Comparison of ENCODE assay signal across 27 cellular contexts in genomic region chr6:57310817-57311157, GRCh38.
"Had no signal": no experiment of that assay in that cellular context is flagged by ENCODE, and none has a peak within 500 bp of the region (broad histone marks: within the 10 kb centered on the region; RNA-seq: fewer than 3 reads in every experiment).

No MANE protein-coding gene starts in this region.

- H3K36me3 Mint-ChIP-seq: activated naive CD8-positive, alpha-beta T cell had no signal

- H3K27ac Mint-ChIP-seq: activated CD4-positive, alpha-beta memory T cell treated with anti-CD3 and anti-CD28 coated beads, Interleukin-2, amount 10 ng/mL, durations not matched to agents 7 days and 5 days; activated CD4-positive, alpha-beta T cell treated with anti-CD3 and anti-CD28 coated beads for 36 hours; activated naive CD4-positive, alpha-beta T cell treated with anti-CD3 and anti-CD28 coated beads for 36 hours; activated naive CD8-positive, alpha-beta T cell; activated T-helper 17 cell treated with anti-CD3 and anti-CD28 coated beads, Interleukin-2, amount 50 U/mL, for 72 hours had no signal

- H3K4me1 Mint-ChIP-seq: activated CD4-positive, alpha-beta memory T cell treated with anti-CD3 and anti-CD28 coated beads, Interleukin-2, amount 10 ng/mL, durations not matched to agents 7 days and 5 days; activated CD4-positive, alpha-beta T cell treated with anti-CD3 and anti-CD28 coated beads for 36 hours; activated T-helper 17 cell treated with anti-CD3 and anti-CD28 coated beads, Interleukin-2, amount 50 U/mL, for 72 hours had no signal

- H3K9me3 Mint-ChIP-seq: activated CD4-positive, alpha-beta memory T cell treated with anti-CD3 and anti-CD28 coated beads, Interleukin-2, amount 10 ng/mL, durations not matched to agents 7 days and 5 days; activated naive CD4-positive, alpha-beta T cell treated with anti-CD3 and anti-CD28 coated beads for 36 hours; activated T-helper 17 cell treated with anti-CD3 and anti-CD28 coated beads, Interleukin-2, amount 50 U/mL, for 72 hours had no signal

- H3K4me1 ChIP-seq: breast epithelium had no signal

- H3K9ac ChIP-seq: KMS-11, SK-N-SH had no signal

- H3K4me3 Mint-ChIP-seq: activated CD4-positive, alpha-beta memory T cell treated with anti-CD3 and anti-CD28 coated beads, Interleukin-2, amount 10 ng/mL, durations not matched to agents 7 days and 5 days; activated CD4-positive, alpha-beta T cell treated with anti-CD3 and anti-CD28 coated beads for 36 hours; activated naive CD4-positive, alpha-beta T cell treated with anti-CD3 and anti-CD28 coated beads for 36 hours; activated naive CD8-positive, alpha-beta T cell; activated T-helper 17 cell treated with anti-CD3 and anti-CD28 coated beads, Interleukin-2, amount 50 U/mL, for 72 hours had no signal

- H3K4me2 ChIP-seq: KMS-11, SK-N-SH had no signal

- H3K4me3 ChIP-seq: breast epithelium, MG63 had no signal

- H3K36me3 ChIP-seq: breast epithelium, MG63, WERI-Rb-1 had no signal

- H3K9me3 ChIP-seq: breast epithelium, MG63, SK-N-SH had no signal

- ATAC-seq: activated CD4-positive, alpha-beta T cell treated with anti-CD3 and anti-CD28 coated beads for 36 hours; activated T-helper 17 cell treated with anti-CD3 and anti-CD28 coated beads, Interleukin-2, amount 50 U/mL, for 72 hours; Panc1; Right ventricle myocardium inferior had no signal

- H3K27me3 ChIP-seq: breast epithelium, MG63 had no signal

- DNase-seq: activated CD4-positive, alpha-beta memory T cell treated with anti-CD3 and anti-CD28 coated beads, Interleukin-2, amount 10 ng/mL, durations not matched to agents 7 days and 5 days; activated CD4-positive, alpha-beta T cell treated with anti-CD3 and anti-CD28 coated beads for 36 hours; activated CD4-positive, alpha-beta T cell treated with anti-CD3 and anti-CD28 coated beads, Interleukin-2, amount 50 U/mL, for 1 hour; activated gamma-delta T cell; activated naive CD4-positive, alpha-beta T cell treated with anti-CD3 and anti-CD28 coated beads for 36 hours; activated T-cell treated with anti-CD3 and anti-CD28 coated beads for 4 hours; activated T-cell treated with anti-CD3 and anti-CD28 coated beads, Interleukin-2, amount 50 U/mL, for 48 hours; anterior cingulate cortex; MG63; NCI-H1105; NCI-H1436 treated with DMSO at 0.1 percent for 48 hours; NCI-H187; NCI-H2081; NCI-H510A treated with DMSO at 0.1 percent for 48 hours; NCI-H69; NK-92 treated with Interleukin-12 subunit alpha and Interleukin-12 subunit beta, amount 100 ng/mL, for 24 hours; OCI-M1; RPMI8226; SK-N-SH; T-helper 1 cell; WERI-Rb-1 had no signal

- H3K27ac ChIP-seq: breast epithelium, KMS-11, WERI-Rb-1 had no signal
